ENCODE assay signal across 30 cellular contexts in the genomic region with DNA sequence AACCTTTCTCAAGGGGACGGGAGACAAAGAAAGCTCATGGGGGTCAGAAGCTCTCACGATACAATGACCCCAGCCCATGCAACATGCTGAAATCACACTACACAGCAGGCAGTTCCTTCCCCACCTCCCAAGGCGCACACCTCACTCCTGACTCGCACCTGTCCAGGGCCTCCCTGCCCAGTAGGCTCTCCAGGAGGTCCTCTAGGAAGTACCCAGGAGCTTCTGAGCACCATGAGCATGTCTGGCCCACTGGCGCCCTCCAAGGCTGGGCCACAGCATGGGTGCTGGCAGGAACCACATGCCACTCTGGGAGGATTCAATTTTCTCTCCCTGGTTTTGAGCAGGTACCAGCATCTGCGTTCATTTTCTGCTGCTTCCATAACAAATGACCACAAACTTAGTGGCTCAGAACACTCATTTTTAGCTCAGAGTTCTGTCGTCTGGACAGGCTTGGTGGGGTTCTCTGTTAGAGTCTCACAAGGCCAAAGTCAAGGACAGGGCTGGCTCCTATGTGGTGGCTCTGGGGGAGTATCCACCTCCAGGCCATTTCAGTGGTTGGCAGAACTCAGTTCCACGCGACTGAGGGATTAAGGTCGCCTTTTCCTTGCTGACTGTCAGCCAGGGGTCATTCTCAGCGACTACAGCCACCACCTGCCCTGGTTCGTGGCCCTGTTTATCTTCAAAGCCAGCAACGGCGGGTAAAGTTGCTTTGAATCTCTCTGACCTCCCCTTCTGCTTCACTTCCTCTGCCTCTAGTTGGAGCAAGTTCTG. TPM values are rescaled to one million over a fixed set of nuclear protein-coding genes. Genes with fewer than 3 reads are reported as not detected.
DNase-seq lines count a peak whose midpoint lies in the region; TF ChIP-seq lines count a peak whose summit lies in the region.
"Had no signal": no experiment of that assay in that cellular context is flagged by ENCODE, and none has a peak within 500 bp of the region (broad histone marks: within the 10 kb centered on the region; RNA-seq: fewer than 3 reads in every experiment).

No MANE protein-coding gene starts in this region.

- H3K4me3 ChIP-seq in endodermal cell (ENCODE audit: low read length) (no peak overlapping the region), neuronal stem cell (ENCODE audit: low read length in 2 of 2) (no peak overlapping the region), suprapubic skin (no peak overlapping the region)
- H3K4me3 ChIP-seq: K562, SJSA1, upper lobe of left lung had no signal

- no peak overlapping the region for H3K4ac ChIP-seq in neuronal stem cell (ENCODE audit: low read length)

- H3K79me1 ChIP-seq in neuronal stem cell (ENCODE audit: low read depth, low read length) = no peaks in the 10 kb centered on the region

- no peaks in the 10 kb centered on the region for H3K9me3 Mint-ChIP-seq in endodermal cell
- no peaks in the 10 kb centered on the region for H3K9me3 Mint-ChIP-seq in HFFc6
- H3K9me3 Mint-ChIP-seq: activated T-cell treated with anti-CD3 and anti-CD28 coated beads, Interleukin-2, amount 50 U/mL, for 24 hours; CD4-positive, CD25-positive, alpha-beta regulatory T cell; memory B cell had no signal

- H2BK12ac ChIP-seq in neuronal stem cell (ENCODE audit: low read length) = no peak overlapping the region

- H3K36me3 ChIP-seq in endodermal cell (ENCODE audit: control insufficient read depth, insufficient read depth, low read length) (no peaks in the 10 kb centered on the region), neuronal stem cell (replicated peaks in 1 of 2; ENCODE audit: control insufficient read depth in 2 of 2, insufficient read depth in 2 of 2, low read length in 2 of 2) (no peaks in the 10 kb centered on the region), suprapubic skin (peaks cover 21% of the 10 kb centered on the region)
- H3K36me3 ChIP-seq: SJSA1 had no signal

- peak; percentile 12 for DNase-seq in NCI-H146 (lab: John Stamatoyannopoulos, UW)
- DNase-seq in NCI-H146 treated with DMSO at 0.1 percent for 48 hours (lab: John Stamatoyannopoulos, UW; ENCODE audit: unreplicated experiment) = no peak
- DNase-seq in endodermal cell = peak; percentile 34
- DNase-seq in neuronal stem cell (ENCODE audit: low spot score) = no peak
- DNase-seq in suprapubic skin (ENCODE audit: low spot score in 2 of 2) = peak; percentile 19 to 23
- DNase-seq in HFFc6 = no peak
- DNase-seq in ecto neural progenitor cell (ENCODE audit: low spot score) = no peak
- no peak for DNase-seq in NCI-H446 treated with DMSO at 0.1 percent for 48 hours (lab: John Stamatoyannopoulos, UW)
- DNase-seq: activated CD4-positive, alpha-beta T cell treated with anti-CD3 and anti-CD28 coated beads for 1 hour; activated naive CD4-positive, alpha-beta T cell; activated T-cell treated with anti-CD3 and anti-CD28 coated beads, Interleukin-2, amount 50 U/mL, for 24 hours; amniotic stem cell; CD4-positive, CD25-positive, alpha-beta regulatory T cell; dermis blood vessel endothelial cell; DMS 273 treated with DMSO at 0.1 percent for 48 hours; HCEC 1CT; MM.1S; NCI-H1417; NCI-H510A; PC-3; T-helper 1 cell had no signal

- TF ChIP-seq CTCF in endodermal cell (conservative IDR thresholded peaks at IDR 0.05) = no peak
- no peak for TF ChIP-seq CTCF in suprapubic skin (IDR thresholded peaks at IDR 0.05)
- no peak for TF ChIP-seq CTCF in HFFc6 (IDR thresholded peaks at IDR 0.05)

- H3K27me3 ChIP-seq in endodermal cell (ENCODE audit: control insufficient read depth, insufficient read depth, low read length, poor library complexity, severe bottlenecking) (no peaks in the 10 kb centered on the region), neuronal stem cell (ENCODE audit: control insufficient read depth in 3 of 3, insufficient read depth in 3 of 3, low read depth in 1 of 3, low read length in 3 of 3) (no peaks in the 10 kb centered on the region), suprapubic skin (no peaks in the 10 kb centered on the region)
- H3K27me3 ChIP-seq: neutrophil, SJSA1, upper lobe of left lung had no signal

- H3K9me3 ChIP-seq in endodermal cell (ENCODE audit: control insufficient read depth, low read length) (no peaks in the 10 kb centered on the region), neuronal stem cell (replicated peaks in 1 of 2; ENCODE audit: control insufficient read depth in 2 of 2, insufficient read depth in 1 of 2, low read depth in 1 of 2, low read length in 2 of 2) (no peaks in the 10 kb centered on the region), suprapubic skin (no peaks in the 10 kb centered on the region)
- H3K9me3 ChIP-seq: neutrophil, SJSA1, upper lobe of left lung had no signal

- 89 to 94% methylated on average over 9 to 14 of the region's 14 CpGs for WGBS in endodermal cell (ENCODE audit: insufficient coverage in 1 of 2, insufficient read length in 1 of 2), 2 experiments
- WGBS in neuronal stem cell (ENCODE audit: extremely low coverage in 2 of 2, insufficient read length in 2 of 2, insufficient replicate concordance in 1 of 2), 2 donors = no CpG with 5 or more reads among the region's 14 CpGs
- WGBS in suprapubic skin = 93% methylated on average over 14 of the region's 14 CpGs

- no peaks in the 10 kb centered on the region for H3K36me3 Mint-ChIP-seq in endodermal cell (ENCODE audit: low read depth)
- no peaks in the 10 kb centered on the region for H3K36me3 Mint-ChIP-seq in HFFc6 (ENCODE audit: low read depth)

- TF ChIP-seq EP300 in suprapubic skin (IDR thresholded peaks at IDR 0.05) = no peak

- no peak for TF ChIP-seq POLR2A in suprapubic skin (IDR thresholded peaks at IDR 0.05)

- H3K27ac ChIP-seq in endodermal cell (ENCODE audit: low read depth, low read length) (no peak overlapping the region), neuronal stem cell (replicated peaks; ENCODE audit: low read length) (no peak overlapping the region), suprapubic skin (no peak overlapping the region)
- H3K27ac ChIP-seq: 22Rv1, neutrophil, SJSA1, upper lobe of left lung had no signal

- H3K14ac ChIP-seq in neuronal stem cell (ENCODE audit: low read length) = no peak overlapping the region

- H2BK15ac ChIP-seq in neuronal stem cell (ENCODE audit: low read length) = no peak overlapping the region

- no peak overlapping the region for H3K4me2 ChIP-seq in neuronal stem cell (ENCODE audit: insufficient read depth, low read length, poor library complexity, severe bottlenecking)

- no peak overlapping the region for H2BK120ac ChIP-seq in neuronal stem cell (ENCODE audit: low read depth, low read length)

- H3K4me3 Mint-ChIP-seq in endodermal cell = no peak overlapping the region
- no peak overlapping the region for H3K4me3 Mint-ChIP-seq in HFFc6
- H3K4me3 Mint-ChIP-seq: activated T-cell treated with anti-CD3 and anti-CD28 coated beads, Interleukin-2, amount 50 U/mL, for 24 hours; CD4-positive, CD25-positive, alpha-beta regulatory T cell; memory B cell had no signal

- H2AK5ac ChIP-seq in neuronal stem cell (ENCODE audit: low read depth, low read length) = peak overlapping the region; percentile 58

- H3K4me1 ChIP-seq in endodermal cell (ENCODE audit: control insufficient read depth, insufficient read depth, low read length) (no peaks in the 10 kb centered on the region), neuronal stem cell (ENCODE audit: control insufficient read depth in 2 of 2, insufficient read depth in 1 of 2, low read depth in 1 of 2, low read length in 2 of 2) (no peaks in the 10 kb centered on the region), suprapubic skin (peaks cover 28% of the 10 kb centered on the region)
- H3K4me1 ChIP-seq: SJSA1 had no signal

- H2AFZ ChIP-seq in neuronal stem cell (ENCODE audit: low read length) = no peak overlapping the region

- no peak overlapping the region for H3K27ac Mint-ChIP-seq in endodermal cell
- H3K27ac Mint-ChIP-seq in HFFc6 = no peak overlapping the region
- H3K27ac Mint-ChIP-seq: activated T-cell treated with anti-CD3 and anti-CD28 coated beads, Interleukin-2, amount 50 U/mL, for 24 hours had no signal

- H3K18ac ChIP-seq in neuronal stem cell (ENCODE audit: low read length) = peak overlapping the region; percentile 42

- H3K27me3 Mint-ChIP-seq in endodermal cell (ENCODE audit: insufficient read depth) = peaks cover 5% of the 10 kb centered on the region
- peaks cover 2% of the 10 kb centered on the region; the same call in 1 of the 2 replicates for H3K27me3 Mint-ChIP-seq in HFFc6 (ENCODE audit: insufficient read depth)
- H3K27me3 Mint-ChIP-seq: activated T-cell treated with anti-CD3 and anti-CD28 coated beads, Interleukin-2, amount 50 U/mL, for 24 hours; CD4-positive, CD25-positive, alpha-beta regulatory T cell; memory B cell had no signal

- no peak overlapping the region for H2BK5ac ChIP-seq in neuronal stem cell (ENCODE audit: low read length)

- H3K9ac ChIP-seq in endodermal cell (ENCODE audit: extremely low read depth, low read length, poor library complexity, severe bottlenecking) (no peak overlapping the region), neuronal stem cell (ENCODE audit: low read depth, low read length, poor library complexity) (no peak overlapping the region)

- no peak overlapping the region for H4K91ac ChIP-seq in neuronal stem cell (ENCODE audit: low read depth, low read length, poor library complexity)

- H4K8ac ChIP-seq in neuronal stem cell (ENCODE audit: low read depth, low read length) = no peak overlapping the region

- H3K4me1 Mint-ChIP-seq in endodermal cell (no peaks in the 10 kb centered on the region), HFFc6 (ENCODE audit: low read depth) (no peaks in the 10 kb centered on the region)

- H3K23ac ChIP-seq in neuronal stem cell (ENCODE audit: low read depth, low read length, poor library complexity) = no peak overlapping the region

RNA-seq across cellular contexts. Expression of a gene that starts 32.7 kb away (rescaled TPM):
- total RNA-seq in endodermal cell (under 1 TPM in 1 of 2 donors, not detected in 1; 0.22 TPM), suprapubic skin (10 to 100 TPM; 29.0 to 80.0 (median 47.6) TPM)
- 0.68 TPM for polyA plus RNA-seq in endodermal cell (2013, experiment 1 of 2)
- polyA plus RNA-seq in endodermal cell (2013, experiment 2 of 2) = 0.50 TPM
- polyA plus RNA-seq in neuronal stem cell (2013, experiment 1 of 2) = 0.24 TPM
- polyA plus RNA-seq in neuronal stem cell (2013, experiment 2 of 2) = 0.26 TPM
- 1 to 10 TPM in 5 of 6 experiments, under 1 TPM in 1; 0.80 to 1.4 (median 1.2) TPM for total RNA-seq in HFFc6 (2021; fragmentation: NEBNext Ultra II Directional; extraction: Animal tissue kit (Norgen Biotek cat#: 25700))
- total RNA-seq: G401 had no signal

RNA-seq across cellular contexts. Expression of a gene that starts 32.7 kb away (rescaled TPM):
- total RNA-seq in endodermal cell (10 to 100 TPM; 60.2 to 65.6 TPM), suprapubic skin (10 to 100 TPM; 61.8 to 89.3 (median 69.9) TPM)
- 76.8 TPM for polyA plus RNA-seq in endodermal cell (2013, experiment 1 of 2)
- polyA plus RNA-seq in endodermal cell (2013, experiment 2 of 2) = 70.0 TPM
- polyA plus RNA-seq in neuronal stem cell (2013, experiment 1 of 2) = 56.3 TPM
- 57.5 TPM for polyA plus RNA-seq in neuronal stem cell (2013, experiment 2 of 2)
- 100 to 1,000 TPM; 119 to 137 (median 129) TPM for total RNA-seq in HFFc6 (2021; fragmentation: NEBNext Ultra II Directional; extraction: Animal tissue kit (Norgen Biotek cat#: 25700))

RNA-seq across cellular contexts. Expression of a gene that starts 56.7 kb away (rescaled TPM):
- total RNA-seq in endodermal cell = not detected
- polyA plus RNA-seq in endodermal cell (2013, experiment 1 of 2) = 0.39 TPM
- polyA plus RNA-seq in endodermal cell (2013, experiment 2 of 2) = not detected
- polyA plus RNA-seq in neuronal stem cell (2013, experiment 1 of 2) = 0.73 TPM
- polyA plus RNA-seq in neuronal stem cell (2013, experiment 2 of 2) = 0.78 TPM
- not detected for total RNA-seq in suprapubic skin
- total RNA-seq in HFFc6 (2021; fragmentation: NEBNext Ultra II Directional; extraction: Animal tissue kit (Norgen Biotek cat#: 25700)) = not detected
- total RNA-seq: CD4-positive, CD25-positive, alpha-beta regulatory T cell; dermis blood vessel endothelial cell; endothelial cell of umbilical vein; G401; K562; kidney epithelial cell; PC-3; SJSA1; upper lobe of left lung had no signal
- polyA plus RNA-seq: CD4-positive, CD25-positive, alpha-beta regulatory T cell; endothelial cell of umbilical vein; K562 had no signal

Comparison
In these comparisons a context has a peak if more than half of its experiments do, and no peak if none do; other contexts are left out.
1. DNase-seq: peak in NCI-H146 (single experiment), endodermal cell (single experiment) and suprapubic skin (2 of 2); none in NCI-H146 treated with DMSO at 0.1 percent for 48 hours (single experiment), neuronal stem cell (single experiment), HFFc6 (single experiment), ecto neural progenitor cell (single experiment) and NCI-H446 treated with DMSO at 0.1 percent for 48 hours (single experiment).
2. RNA of a gene that starts 32.7 kb away (total RNA-seq): 29.0 to 80.0 TPM in suprapubic skin; 0.80 to 1.4 TPM in HFFc6 and 0.22 TPM in endodermal cell; every median in the first group is over 10 times any median in the second.